Comparison of ENCODE assay signal across 31 cellular contexts in the genomic region with DNA sequence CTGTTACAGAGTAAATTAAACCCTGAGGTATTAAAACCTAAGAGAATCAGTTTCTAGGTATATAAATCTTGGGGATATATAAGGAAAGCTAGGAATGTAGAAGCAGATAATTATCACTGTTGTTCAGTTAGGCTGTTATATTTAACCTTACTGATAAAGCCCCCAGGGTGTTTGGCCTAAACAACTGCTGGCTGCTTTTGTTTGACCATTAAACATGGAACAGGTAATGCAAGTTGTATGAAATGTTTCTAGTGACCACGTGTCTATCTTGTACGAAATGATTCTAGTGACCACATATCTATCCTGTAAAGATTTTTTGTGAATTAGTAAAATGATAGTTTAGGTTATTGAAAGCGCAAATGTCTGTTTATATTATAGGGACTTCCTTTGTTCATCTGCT.
"Had no signal": no experiment of that assay in that cellular context is flagged by ENCODE, and none has a peak within 500 bp of the region (broad histone marks: within the 10 kb centered on the region; RNA-seq: fewer than 3 reads in every experiment).

No MANE protein-coding gene starts in this region.

- H3K4me3 ChIP-seq: adrenal gland, body of pancreas, esophagus squamous epithelium, skin epidermis, upper lobe of left lung, vagina had no signal

- H3K36me3 ChIP-seq: adrenal gland, upper lobe of left lung, vagina had no signal

- H3K36me3 Mint-ChIP-seq: activated CD4-positive, alpha-beta memory T cell treated with anti-CD3 and anti-CD28 coated beads for 36 hours; activated naive CD8-positive, alpha-beta T cell treated with anti-CD3 and anti-CD28 coated beads for 36 hours; stimulated activated memory B cell treated with anti-CD40 and anti-IgM and Interleukin-4, amounts not matched to agents 10 μg/mL and 1 μg/mL and 100 μg/mL, for 72 hours had no signal

- H3K4me1 ChIP-seq: adrenal gland, esophagus squamous epithelium, vagina had no signal

- DNase-seq: activated CD4-positive, alpha-beta memory T cell treated with anti-CD3 and anti-CD28 coated beads for 36 hours; activated CD4-positive, alpha-beta T cell treated with anti-CD3 and anti-CD28 coated beads, Interleukin-2, amount 10 ng/mL, durations not matched to agents 24 days and 14 days; activated CD4-positive, CD25-positive, alpha-beta regulatory T cell treated with anti-CD3 and anti-CD28 coated beads, Interleukin-2, amount 50 U/mL, for 72 hours; activated CD8-positive, alpha-beta memory T cell treated with anti-CD3 and anti-CD28 coated beads, Interleukin-2, amount 50 U/mL, for 4 hours; activated effector memory CD4-positive, alpha-beta T cell treated with anti-CD3 and anti-CD28 coated beads, Interleukin-2, amount 50 U/mL, for 16 hours; activated naive CD4-positive, alpha-beta T cell treated with anti-CD3 and anti-CD28 coated beads for 36 hours; activated naive CD8-positive, alpha-beta T cell treated with anti-CD3 and anti-CD28 coated beads for 36 hours; activated T-cell treated with anti-CD3 and anti-CD28 coated beads, Interleukin-2, amount 50 U/mL, for 1 hour; adrenal gland; aorta; body of pancreas; dermis blood vessel endothelial cell; effector CD8-positive, alpha-beta T cell; esophagus squamous epithelium; foreskin melanocyte; glutamatergic neuron; left cardiac atrium; left ventricle myocardium superior; retina; stimulated activated CD4-positive, alpha-beta T cell treated with anti-CD3 and anti-CD28 coated beads, Interleukin-4, amount 100 ng/mL, for 4 hours; stimulated activated CD8-positive, alpha-beta memory T cell treated with anti-CD3 and anti-CD28 coated beads, Interleukin-4, amount 100 ng/mL, for 48 hours; stimulated activated naive CD8-positive, alpha-beta T cell treated with anti-CD3 and anti-CD28 coated beads, Interleukin-15, amount 100 ng/mL, for 72 hours; substantia nigra; upper lobe of left lung had no signal

- H3K27ac Mint-ChIP-seq: activated CD4-positive, alpha-beta memory T cell treated with anti-CD3 and anti-CD28 coated beads for 36 hours; activated CD4-positive, alpha-beta T cell treated with anti-CD3 and anti-CD28 coated beads, Interleukin-2, amount 10 ng/mL, durations not matched to agents 24 days and 14 days; activated naive CD4-positive, alpha-beta T cell treated with anti-CD3 and anti-CD28 coated beads for 36 hours; activated naive CD8-positive, alpha-beta T cell treated with anti-CD3 and anti-CD28 coated beads for 36 hours; activated T-helper 1 cell treated with anti-CD3 and anti-CD28 coated beads, Interleukin-12 subunit alpha, Interleukin-12 subunit beta, Interleukin-2, Interleukin-4 antibody, amounts not matched to agents 30 ng/mL and 10 ng/mL and 1 ng/mL, durations not matched to agents 14 hours and 24 hours and 36 hours; nephron; stimulated activated memory B cell treated with anti-CD40 and anti-IgM and Interleukin-4, amounts not matched to agents 10 μg/mL and 1 μg/mL and 100 μg/mL, for 72 hours; stimulated activated naive CD8-positive, alpha-beta T cell treated with anti-CD3 and anti-CD28 coated beads, Interleukin-15, amount 100 ng/mL, for 72 hours; T-helper 2 cell treated with Interferon-gamma antibody and Interleukin-4, amounts not matched to agents 5 μg/mL and 100 μg/mL, for 36 hours had no signal

- H3K27me3 ChIP-seq: adrenal gland, body of pancreas, esophagus squamous epithelium, upper lobe of left lung, vagina had no signal

- H3K9me3 Mint-ChIP-seq: activated CD4-positive, alpha-beta T cell treated with anti-CD3 and anti-CD28 coated beads, Interleukin-2, amount 10 ng/mL, durations not matched to agents 24 days and 14 days; activated naive CD4-positive, alpha-beta T cell treated with anti-CD3 and anti-CD28 coated beads for 36 hours; activated T-helper 1 cell treated with anti-CD3 and anti-CD28 coated beads, Interleukin-12 subunit alpha, Interleukin-12 subunit beta, Interleukin-2, Interleukin-4 antibody, amounts not matched to agents 30 ng/mL and 10 ng/mL and 1 ng/mL, durations not matched to agents 14 hours and 24 hours and 36 hours; nephron; T-helper 2 cell treated with Interferon-gamma antibody and Interleukin-4, amounts not matched to agents 5 μg/mL and 100 μg/mL, for 36 hours had no signal

- H3K27ac ChIP-seq: adrenal gland, epithelial cell of prostate, esophagus squamous epithelium, skin epidermis, vagina had no signal

- H3K4me1 Mint-ChIP-seq: activated CD4-positive, alpha-beta T cell treated with anti-CD3 and anti-CD28 coated beads, Interleukin-2, amount 10 ng/mL, durations not matched to agents 24 days and 14 days; activated naive CD8-positive, alpha-beta T cell treated with anti-CD3 and anti-CD28 coated beads for 36 hours; nephron; stimulated activated memory B cell treated with anti-CD40 and anti-IgM and Interleukin-4, amounts not matched to agents 10 μg/mL and 1 μg/mL and 100 μg/mL, for 72 hours; stimulated activated naive CD8-positive, alpha-beta T cell treated with anti-CD3 and anti-CD28 coated beads, Interleukin-15, amount 100 ng/mL, for 72 hours had no signal

- H3K4me3 Mint-ChIP-seq: activated CD4-positive, alpha-beta memory T cell treated with anti-CD3 and anti-CD28 coated beads for 36 hours; activated CD4-positive, alpha-beta T cell treated with anti-CD3 and anti-CD28 coated beads, Interleukin-2, amount 10 ng/mL, durations not matched to agents 24 days and 14 days; activated naive CD4-positive, alpha-beta T cell treated with anti-CD3 and anti-CD28 coated beads for 36 hours; activated naive CD8-positive, alpha-beta T cell treated with anti-CD3 and anti-CD28 coated beads for 36 hours; activated T-helper 1 cell treated with anti-CD3 and anti-CD28 coated beads, Interleukin-12 subunit alpha, Interleukin-12 subunit beta, Interleukin-2, Interleukin-4 antibody, amounts not matched to agents 30 ng/mL and 10 ng/mL and 1 ng/mL, durations not matched to agents 14 hours and 24 hours and 36 hours; nephron; stimulated activated memory B cell treated with anti-CD40 and anti-IgM and Interleukin-4, amounts not matched to agents 10 μg/mL and 1 μg/mL and 100 μg/mL, for 72 hours; stimulated activated naive CD8-positive, alpha-beta T cell treated with anti-CD3 and anti-CD28 coated beads, Interleukin-15, amount 100 ng/mL, for 72 hours; T-helper 2 cell treated with Interferon-gamma antibody and Interleukin-4, amounts not matched to agents 5 μg/mL and 100 μg/mL, for 36 hours had no signal

- H3K9me3 ChIP-seq: adrenal gland, body of pancreas, esophagus squamous epithelium, upper lobe of left lung, vagina had no signal
